8 cellular contexts compared by ENCODE assay signal in genomic region chr16:30609002-30609927, GRCh38. TPM values are rescaled to one million over a fixed set of nuclear protein-coding genes. Genes with fewer than 3 reads are reported as not detected.
A peak's percentile ranks its signal among the peaks of the same experiment; 100 is the strongest.
DNase-seq lines count a peak whose midpoint lies in the region; ATAC-seq, FAIRE-seq and TF ChIP-seq lines count a peak whose summit lies in the region.

No MANE protein-coding gene starts in this region.

- DNase-seq in ACHN (peak; percentile 40), SHP77 (lab: John Stamatoyannopoulos, UW) (peak; percentile 36 to 49), astrocyte (ENCODE audit: low read depth) (peak; percentile 25), hypothalamus (lab: John Stamatoyannopoulos, UW) (peak in 27 of 51 donors; percentile 20 to 75 (median 52)), sigmoid colon (peak; percentile 79)

- no peaks in the 10 kb centered on the region for H4K20me1 ChIP-seq in astrocyte (ENCODE audit: insufficient read depth, low read length)

- peak; percentile 47 for ATAC-seq in GM18511 (IDR thresholded peaks at IDR 0.05; ENCODE audit: unreplicated experiment)
- ATAC-seq in HG03135 (IDR thresholded peaks at IDR 0.05; ENCODE audit: unreplicated experiment) = peak; percentile 41
- no peak for ATAC-seq in GM19467 (IDR thresholded peaks at IDR 0.05; ENCODE audit: unreplicated experiment)

- H3K9me3 ChIP-seq in astrocyte (ENCODE audit: insufficient read depth, low read depth, low read length) (no peaks in the 10 kb centered on the region), sigmoid colon (no peaks in the 10 kb centered on the region)

- H2AFZ ChIP-seq in astrocyte (ENCODE audit: low read depth, low read length) = peak overlapping the region; percentile 97

- no peak for TF ChIP-seq EP300 in sigmoid colon (IDR thresholded peaks at IDR 0.05)

- peak overlapping the region; percentile 96 for H3K9ac ChIP-seq in astrocyte (ENCODE audit: low read length)

- H3K27ac ChIP-seq in astrocyte (ENCODE audit: low read depth, low read length) (peak overlapping the region; percentile 86), sigmoid colon (peak overlapping the region; percentile 96 to 99 (median 97))

- intact Hi-C loops in sigmoid colon (cut with DNase I) = no loop called here

- peak overlapping the region; percentile 92 for H3K4me3 Mint-ChIP-seq in astrocyte (ENCODE audit: unreplicated experiment)

- no peaks in the 10 kb centered on the region for H3K27me3 ChIP-seq in astrocyte (ENCODE audit: insufficient read depth, low read length)
- no peaks in the 10 kb centered on the region for H3K27me3 ChIP-seq in sigmoid colon

- no peaks in the 10 kb centered on the region for H3K9me3 Mint-ChIP-seq in astrocyte (ENCODE audit: unreplicated experiment)

- H3K4me2 ChIP-seq in astrocyte (ENCODE audit: low read length) = peak overlapping the region; percentile 84

- FAIRE-seq in astrocyte (lab: Jason Lieb, UNC) = no peak

- H3K36me3 Mint-ChIP-seq in astrocyte (ENCODE audit: low read depth, unreplicated experiment) = peaks cover 4% of the 10 kb centered on the region

- TF ChIP-seq POLR2A in sigmoid colon (IDR thresholded peaks at IDR 0.05) = no peak

- TF ChIP-seq CTCF in astrocyte (IDR thresholded peaks at IDR 0.05; ENCODE audit: insufficient read depth, low read depth, low read length) (no peak), sigmoid colon (IDR thresholded peaks at IDR 0.05) (no peak)

- H3K4me1 Mint-ChIP-seq in astrocyte (ENCODE audit: low read depth, unreplicated experiment) = no peaks in the 10 kb centered on the region

- H3K27me3 Mint-ChIP-seq in astrocyte (ENCODE audit: low read depth, unreplicated experiment) = no peaks in the 10 kb centered on the region

- peaks cover 2% of the 10 kb centered on the region for H3K4me1 ChIP-seq in astrocyte (ENCODE audit: insufficient read depth, low read length)
- H3K4me1 ChIP-seq in sigmoid colon = peaks cover 0 to 23% (median 16%) of the 10 kb centered on the region in 4 donors

- H3K4me3 ChIP-seq in astrocyte (ENCODE audit: insufficient read depth, low read depth, low read length) = peak overlapping the region; percentile 86
- H3K4me3 ChIP-seq in sigmoid colon = peak overlapping the region; percentile 69 to 96 (median 83)

- H3K27ac Mint-ChIP-seq in astrocyte (ENCODE audit: unreplicated experiment) = peak overlapping the region; percentile 78

- H3K36me3 ChIP-seq in astrocyte (ENCODE audit: insufficient read depth, low read length) (no peaks in the 10 kb centered on the region), sigmoid colon (peaks cover 0 to 46% (median 12%) of the 10 kb centered on the region in 4 donors)

- in situ Hi-C loops in ACHN (cut with HindIII; ENCODE audit: low pct_ligation_motif_present, low pct_unique_long_range_greater_than_20kb, low sequenced_read_pairs) = no loop called here

- H3K79me2 ChIP-seq in astrocyte (ENCODE audit: insufficient read depth, low read length) = peaks cover 16% of the 10 kb centered on the region

- WGBS in sigmoid colon, 2 donors = 12 to 15% methylated on average over 40 of the region's 40 CpGs

RNA-seq across cellular contexts. Expression of gene ZNF689, which starts 0.9 kb away (rescaled TPM):
- total RNA-seq in astrocyte (7.5 and 7.9 TPM in 2 replicates), sigmoid colon (10 to 100 TPM in 1 of 4 donors, 1 to 10 TPM in 3; 7.9 to 10.3 (median 9.8) TPM)
- polyA plus RNA-seq in sigmoid colon = 1 to 10 TPM; 3.6 to 5.2 (median 4.9) TPM

RNA-seq across cellular contexts. Expression of gene ZNF785, which starts 23.8 kb away (rescaled TPM):
- total RNA-seq in astrocyte = 9.3 and 9.7 TPM in 2 replicates
- 10 to 100 TPM in 1 of 4 donors, 1 to 10 TPM in 3; 5.9 to 19.9 (median 7.9) TPM for total RNA-seq in sigmoid colon
- polyA plus RNA-seq in sigmoid colon = 1 to 10 TPM in 2 of 3 donors, under 1 TPM in 1; 0.92 to 9.5 (median 2.4) TPM

RNA-seq across cellular contexts. Expression of gene ZNF688, which starts 37.8 kb away (rescaled TPM):
- total RNA-seq in astrocyte = 5.4 and 5.9 TPM in 2 replicates
- total RNA-seq in sigmoid colon = 10 to 100 TPM; 21.9 to 32.8 (median 25.4) TPM
- 10 to 100 TPM; 16.7 to 22.8 (median 18.0) TPM for polyA plus RNA-seq in sigmoid colon

RNA-seq across cellular contexts. Expression of gene PRR14, which starts 41.5 kb away (rescaled TPM):
- total RNA-seq in astrocyte = 27.3 and 32.1 TPM in 2 replicates
- 10 to 100 TPM; 20.8 to 37.5 (median 29.4) TPM for total RNA-seq in sigmoid colon
- 10 to 100 TPM; 28.8 to 51.4 (median 38.4) TPM for polyA plus RNA-seq in sigmoid colon

RNA-seq across cellular contexts. Expression of gene FBRS, which starts 49.0 kb away (rescaled TPM):
- total RNA-seq in astrocyte (69.3 and 75.0 TPM in 2 replicates), sigmoid colon (10 to 100 TPM; 12.5 to 29.6 (median 22.7) TPM)
- polyA plus RNA-seq in sigmoid colon = 10 to 100 TPM; 26.4 to 61.6 (median 30.0) TPM

Comparison
In these comparisons a context has a peak if more than half of its experiments do, and no peak if none do; other contexts are left out.
1. DNase-seq: peak in every context shown above with its lines; median percentile 79 in sigmoid colon; 52 in hypothalamus; 42 in SHP77; 40 in ACHN; 25 in astrocyte.